ENCODE assay signal across 9 cellular contexts in genomic region chr16:9094008-9094846, GRCh38. TPM values are rescaled to one million over a fixed set of nuclear protein-coding genes. Genes with fewer than 3 reads are reported as not detected.
A peak's percentile ranks its signal among the peaks of the same experiment; 100 is the strongest.
DNase-seq lines count a peak whose midpoint lies in the region; TF ChIP-seq lines count a peak whose summit lies in the region.
"Had no signal": no experiment of that assay in that cellular context is flagged by ENCODE, and none has a peak within 500 bp of the region (broad histone marks: within the 10 kb centered on the region; RNA-seq: fewer than 3 reads in every experiment).

No MANE protein-coding gene starts in this region.

- H3K4me3 Mint-ChIP-seq in mesothelial cell of epicardium: peak overlapping the region; percentile 99

- H3K4me1 ChIP-seq in A673 (ENCODE audit: insufficient read depth, low read length, poor library complexity, severe bottlenecking): peaks cover 38% of the 10 kb centered on the region
- peaks cover 36% of the 10 kb centered on the region for H3K4me1 ChIP-seq in HUES64 (ENCODE audit: insufficient read depth, low read length)

- peaks cover 15% of the 10 kb centered on the region for H3K36me3 Mint-ChIP-seq in mesothelial cell of epicardium

- peak overlapping the region; percentile 97 for H3K27ac ChIP-seq in A673 (ENCODE audit: low read depth, low read length, poor library complexity, severe bottlenecking)
- no peak overlapping the region for H3K27ac ChIP-seq in HUES64 (ENCODE audit: low read depth, low read length)
- H3K27ac ChIP-seq in brain microvascular endothelial cell: no peak overlapping the region

- H3K27me3 ChIP-seq in A673 (replicated peaks; ENCODE audit: insufficient read depth, low read depth, low read length, poor library complexity) (no peaks in the 10 kb centered on the region), HUES64 (ENCODE audit: insufficient read depth, low read length) (no peaks in the 10 kb centered on the region), brain microvascular endothelial cell (replicated peaks) (no peaks in the 10 kb centered on the region)

- H3K27me3 Mint-ChIP-seq in mesothelial cell of epicardium (ENCODE audit: low read depth): no peaks in the 10 kb centered on the region

- H3K4me3 ChIP-seq in A673 (ENCODE audit: low read depth, low read length, poor library complexity, severe bottlenecking): peak overlapping the region; percentile 70
- H3K4me3 ChIP-seq in HUES64 (ENCODE audit: low read length): peak overlapping the region; percentile 87
- H3K4me3 ChIP-seq in brain microvascular endothelial cell (ENCODE audit: low read depth, low read length): peak overlapping the region; percentile 95

- H3K36me3 ChIP-seq in A673 (ENCODE audit: insufficient read depth, low read length, poor library complexity, severe bottlenecking): peaks cover 53% of the 10 kb centered on the region
- H3K36me3 ChIP-seq in HUES64 (ENCODE audit: insufficient read depth, low read length): peaks cover 51% of the 10 kb centered on the region
- H3K36me3 ChIP-seq in brain microvascular endothelial cell (replicated peaks): peaks cover 27% of the 10 kb centered on the region

- no peak for DNase-seq in A673 (ENCODE audit: low spot score)
- no peak for DNase-seq in brain microvascular endothelial cell
- no peak for DNase-seq in mesothelial cell of epicardium (ENCODE audit: low spot score in 2 of 2, unreplicated experiment in 2 of 2)
- DNase-seq in KBM-7: no peak
- DNase-seq in DMS153 treated with DMSO at 0.1 percent for 48 hours (lab: John Stamatoyannopoulos, UW; ENCODE audit: unreplicated experiment): no peak
- no peak for DNase-seq in NCI-H1092 treated with DMSO at 0.1 percent for 48 hours (lab: John Stamatoyannopoulos, UW)
- no peak for DNase-seq in activated effector memory CD4-positive, alpha-beta T cell treated with Interleukin-2 at 50 U/mL for 16 hours
- DNase-seq: stimulated activated naive CD4-positive, alpha-beta T cell had no signal

- POLR2A ChIA-PET in A673 (lab: Charles Lee; ENCODE audit: low non-redundant PET): no interaction called here

- H3K9ac ChIP-seq in HUES64 (ENCODE audit: low read depth, low read length): peak overlapping the region; percentile 97; the same call in 1 of the 2 replicates

- intact Hi-C loops in A673 (cut with micrococcal nuclease; ENCODE audit: unreplicated experiment): loop anchor here (5.0 kb wide), 4 partner anchors 47 to 517 kb away; partner anchors contain the start of gene USP7

- peaks cover 54% of the 10 kb centered on the region for H3K4me1 Mint-ChIP-seq in mesothelial cell of epicardium

- peak overlapping the region; percentile 100 for H3K27ac Mint-ChIP-seq in mesothelial cell of epicardium

- 30% methylated on average over 8 of the region's 8 CpGs for WGBS in HUES64

- TF ChIP-seq CTCF in A673 (conservative IDR thresholded peaks at IDR 0.05; ENCODE audit: low read depth, low read length): no peak
- TF ChIP-seq CTCF in brain microvascular endothelial cell (IDR thresholded peaks at IDR 0.05; ENCODE audit: low read depth, low read length, missing control alignments): no peak
- TF ChIP-seq CTCF in mesothelial cell of epicardium (IDR thresholded peaks at IDR 0.05; ENCODE audit: unreplicated experiment): no peak

- CTCF ChIA-PET in A673 (lab: Charles Lee): no interaction called here

- H3K9me3 ChIP-seq in A673 (ENCODE audit: low read depth, low read length, poor library complexity, severe bottlenecking): no peaks in the 10 kb centered on the region
- no peaks in the 10 kb centered on the region for H3K9me3 ChIP-seq in HUES64 (ENCODE audit: insufficient read depth, low read depth, low read length)

- TSS peak; percentile 46 for BruUV-seq in A673 (replicated peaks; lab: Mats Ljungman, UMichigan)

- in situ Hi-C loops in brain microvascular endothelial cell (cut with HindIII; ENCODE audit: low pct_ligation_motif_present, low sequenced_read_pairs) (no loop called here), KBM-7 (cut with MboI; ENCODE audit: low pct_unique_long_range_greater_than_20kb, low sequenced_read_pairs) (no loop called here)

- no peaks in the 10 kb centered on the region for H3K9me3 Mint-ChIP-seq in mesothelial cell of epicardium

RNA-seq across cellular contexts. Expression of gene HAPSTR1, which starts 2.8 kb away (rescaled TPM):
- total RNA-seq in A673 (2021) (83.8 and 90.4 TPM in 2 replicates), mesothelial cell of epicardium (76.7 to 80.6 TPM (median 78.9 TPM) in 3 replicates)
- polyA plus RNA-seq in HUES64 (2013, experiment 1 of 2): 29.9 TPM
- 27.1 TPM for polyA plus RNA-seq in HUES64 (2013, experiment 2 of 2)
